ENCODE assay signal across 11 cellular contexts in genomic region chr10:114356786-114357588, GRCh38. TPM values are rescaled to one million over a fixed set of nuclear protein-coding genes. Genes with fewer than 3 reads are reported as not detected.
DNase-seq lines count a peak whose midpoint lies in the region; ATAC-seq and TF ChIP-seq lines count a peak whose summit lies in the region.
"Had no signal": no experiment of that assay in that cellular context is flagged by ENCODE, and none has a peak within 500 bp of the region (broad histone marks: within the 10 kb centered on the region; RNA-seq: fewer than 3 reads in every experiment).

No MANE protein-coding gene starts in this region.

- H3K4me3 ChIP-seq in ACC112 (ENCODE audit: low read depth, low read length), result peak overlapping the region; percentile 25
- H3K4me3 ChIP-seq in PC-9, result no peak overlapping the region
- H3K4me3 ChIP-seq in esophagus (ENCODE audit: low read depth in 1 of 2, low read length in 2 of 2), result no peak overlapping the region
- H3K4me3 ChIP-seq: right lobe of liver had no signal

- peak overlapping the region; percentile 82 for H3K27ac Mint-ChIP-seq in osteocyte (ENCODE audit: unreplicated experiment)
- H3K27ac Mint-ChIP-seq in T-cell, result no peak overlapping the region

- H3K9me3 ChIP-seq in PC-9 (ENCODE audit: insufficient read depth, low read depth) (no peaks in the 10 kb centered on the region), esophagus (ENCODE audit: control insufficient read depth in 2 of 2, insufficient read depth in 1 of 2, low read depth in 1 of 2, low read length in 1 of 2) (no peaks in the 10 kb centered on the region)
- H3K9me3 ChIP-seq: right lobe of liver had no signal

- H3K27me3 Mint-ChIP-seq in osteocyte (ENCODE audit: unreplicated experiment) (no peaks in the 10 kb centered on the region), T-cell (peaks cover 12 to 18% of the 10 kb centered on the region in 2 donors)

- peaks cover 49% of the 10 kb centered on the region for H3K4me1 Mint-ChIP-seq in osteocyte (ENCODE audit: unreplicated experiment)
- no peaks in the 10 kb centered on the region for H3K4me1 Mint-ChIP-seq in T-cell

- 17 to 23% methylated on average over 3 of the region's 3 CpGs for WGBS in esophagus, 2 donors

- H3K9me2 ChIP-seq in PC-9 (ENCODE audit: insufficient read depth), result no peaks in the 10 kb centered on the region

- POLR2A ChIA-PET in PC-9 (lab: Charles Lee; ENCODE audit: unreplicated experiment), result interaction anchor here (0.6 kb wide), 2 partner anchors 47 to 466 kb away, joined by 3 to 9 read pairs; no protein-coding TSS in a partner anchor
- POLR2A ChIA-PET in T-cell (lab: Charles Lee), result interaction anchor here in 1 of 2 donors (0.5 kb wide), 1 partner anchor 1944 kb away, joined by 4 read pairs; no protein-coding TSS in a partner anchor

- DNase-seq in PC-9 (no peak), osteocyte (ENCODE audit: extremely low spot score, unreplicated experiment) (no peak), T-cell (no peak), T-helper 1 cell (no peak), dermis blood vessel endothelial cell (no peak)
- DNase-seq in stimulated activated CD4-positive, alpha-beta T cell treated with anti-CD3 and anti-CD28 coated beads, Interleukin-4, amount 100 ng/mL, for 24 hours, result no peak
- DNase-seq: central memory CD4-positive, alpha-beta T cell; NCI-H2081; right lobe of liver had no signal

- H3K27ac ChIP-seq in ACC112 (ENCODE audit: low read depth, low read length) (peak overlapping the region; percentile 23; the same call in 1 of the 2 replicates), PC-9 (no peak overlapping the region), esophagus (ENCODE audit: low read depth in 2 of 2, low read length in 1 of 2) (peak overlapping the region; percentile 33 to 50)
- H3K27ac ChIP-seq: right lobe of liver had no signal

- BruUV-seq in PC-9 (replicated peaks; lab: Mats Ljungman, UMichigan), result no TSS peak

- 0 out of 2 replicates have a peak, but pooled peaks cover 4% of the 10 kb centered on the region for H3F3A ChIP-seq in PC-9 (ENCODE audit: insufficient read depth, low read depth)

- CTCF ChIA-PET in PC-9 (lab: Charles Lee) (no interaction called here), T-cell (lab: Charles Lee) (no interaction called here)

- ATAC-seq in T-cell (replicated peaks in 1 of 4), result no peak
- ATAC-seq: right lobe of liver had no signal

- H3K4me3 Mint-ChIP-seq in osteocyte (ENCODE audit: unreplicated experiment) (no peak overlapping the region), T-cell (no peak overlapping the region)

- peaks cover 3% of the 10 kb centered on the region; the same call in 1 of the 2 replicates for H4K20me1 ChIP-seq in PC-9 (ENCODE audit: insufficient read depth)

- intact Hi-C loops in PC-9 (cut with micrococcal nuclease; ENCODE audit: unreplicated experiment), result no loop called here

- H3K79me2 ChIP-seq in ACC112 (ENCODE audit: control insufficient read depth, insufficient read depth, low read length, unreplicated experiment) (no peaks in the 10 kb centered on the region), PC-9 (ENCODE audit: low read depth) (no peaks in the 10 kb centered on the region)

- H3K4me2 ChIP-seq in PC-9, result 0 out of 2 replicates have a peak overlapping the region, but pooled peaks have one; percentile 19

- H3K36me3 ChIP-seq in ACC112 (ENCODE audit: insufficient read depth, low read length), result no peaks in the 10 kb centered on the region
- H3K36me3 ChIP-seq in PC-9 (ENCODE audit: low read depth), result no peaks in the 10 kb centered on the region
- no peaks in the 10 kb centered on the region for H3K36me3 ChIP-seq in esophagus (ENCODE audit: control insufficient read depth in 2 of 2, insufficient read depth in 2 of 2, low read length in 1 of 2)
- H3K36me3 ChIP-seq: right lobe of liver had no signal

- peaks cover 28% of the 10 kb centered on the region for H3K4me1 ChIP-seq in ACC112 (ENCODE audit: control insufficient read depth, insufficient read depth, low read length, unreplicated experiment)
- peaks cover 18% of the 10 kb centered on the region for H3K4me1 ChIP-seq in PC-9 (replicated peaks; ENCODE audit: insufficient read depth)
- no peaks in the 10 kb centered on the region for H3K4me1 ChIP-seq in esophagus (ENCODE audit: control insufficient read depth in 2 of 2, insufficient read depth in 2 of 2, low read length in 1 of 2)
- H3K4me1 ChIP-seq: right lobe of liver had no signal

- H3K9me3 Mint-ChIP-seq in osteocyte (ENCODE audit: unreplicated experiment) (no peaks in the 10 kb centered on the region), T-cell (no peaks in the 10 kb centered on the region)

- no peak for TF ChIP-seq CTCF in PC-9 (conservative IDR thresholded peaks at IDR 0.05)
- TF ChIP-seq CTCF in osteocyte (IDR thresholded peaks at IDR 0.05), result no peak

- peaks cover 2% of the 10 kb centered on the region for H3K36me3 Mint-ChIP-seq in osteocyte (ENCODE audit: unreplicated experiment)
- H3K36me3 Mint-ChIP-seq in T-cell, result no peaks in the 10 kb centered on the region

- H2AFZ ChIP-seq in ACC112 (ENCODE audit: low read length, unreplicated experiment) (peak overlapping the region; percentile 51), PC-9 (no peak overlapping the region)

- H3K27me3 ChIP-seq in ACC112 (ENCODE audit: insufficient read depth, low read length) (peaks cover 9% of the 10 kb centered on the region; the same call in 1 of the 2 replicates), PC-9 (ENCODE audit: insufficient read depth, low read depth) (no peaks in the 10 kb centered on the region), esophagus (ENCODE audit: control insufficient read depth in 1 of 2, insufficient read depth in 2 of 2, low read length in 2 of 2) (no peaks in the 10 kb centered on the region)
- H3K27me3 ChIP-seq: right lobe of liver had no signal

RNA-seq across cellular contexts. Expression of gene AFAP1L2, which starts 47.3 kb away (rescaled TPM):
- total RNA-seq in PC-9 (2021), result 35.4 and 39.9 TPM in 2 replicates
- 1 to 10 TPM; 7.8 to 8.2 TPM for polyA plus RNA-seq in esophagus
- 4.0 and 5.7 TPM in 2 replicates for total RNA-seq in osteocyte
- 1 to 10 TPM; 1.0 to 3.8 (median 2.1) TPM for total RNA-seq in T-cell
- total RNA-seq in dermis blood vessel endothelial cell, result 7.6 and 27.7 TPM in 2 replicates
